In the genomic region with DNA sequence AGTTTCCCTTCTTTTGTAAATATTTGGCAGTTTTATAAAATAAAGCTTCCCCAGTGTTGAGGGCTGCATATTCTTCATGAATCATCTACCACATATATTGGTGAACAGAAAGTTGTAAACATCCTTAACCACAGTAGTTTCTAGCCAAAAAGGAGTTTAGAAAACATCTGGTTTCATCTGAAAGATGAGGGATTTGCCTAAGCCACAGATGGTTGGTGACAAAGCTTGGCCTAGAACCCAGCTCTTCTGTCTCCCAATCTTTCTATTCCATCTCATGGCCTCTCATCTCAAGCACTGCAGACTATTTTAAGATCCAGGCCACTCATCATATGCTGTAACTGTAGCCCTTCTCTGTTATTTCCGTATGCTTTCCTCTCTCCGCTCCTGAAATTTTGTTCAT, we compare ENCODE assay signal across 26 cellular contexts.
DNase-seq lines count a peak whose midpoint lies in the region; ATAC-seq and TF ChIP-seq lines count a peak whose summit lies in the region.
"Had no signal": no experiment of that assay in that cellular context is flagged by ENCODE, and none has a peak within 500 bp of the region (broad histone marks: within the 10 kb centered on the region; RNA-seq: fewer than 3 reads in every experiment).

No MANE protein-coding gene starts in this region.

- no peaks in the 10 kb centered on the region for H3K9me3 ChIP-seq in heart right ventricle
- H3K9me3 ChIP-seq: ovary, Peyer's patch, right atrium auricular region had no signal

- H3K27me3 ChIP-seq in heart right ventricle: no peaks in the 10 kb centered on the region
- H3K27me3 ChIP-seq: brain microvascular endothelial cell, ovary, Peyer's patch, right atrium auricular region had no signal

- no peaks in the 10 kb centered on the region for H3K4me1 ChIP-seq in heart right ventricle
- H3K4me1 ChIP-seq: Peyer's patch, right atrium auricular region had no signal

- no peak for ATAC-seq in heart right ventricle
- no peak for ATAC-seq in HG03039 (IDR thresholded peaks at IDR 0.05; ENCODE audit: unreplicated experiment)
- ATAC-seq: activated CD8-positive, alpha-beta T cell treated with anti-CD3 and anti-CD28 coated beads for 36 hours; HCT116 had no signal

- intact Hi-C loops in heart right ventricle (cut with DNase I): no loop called here

- DNase-seq in AG20443 (ENCODE audit: low spot score): peak; percentile 74
- peak; percentile 19 for DNase-seq in HCEC 1CT
- DNase-seq in RPMI8226: peak; percentile 31
- DNase-seq in fibroblast of villous mesenchyme (ENCODE audit: low read depth): peak; percentile 21
- DNase-seq in heart right ventricle: no peak
- DNase-seq in NCI-H69 (lab: John Stamatoyannopoulos, UW): no peak
- no peak for DNase-seq in GM19238 (ENCODE audit: insufficient read length, low spot score)
- DNase-seq: ACHN; activated CD4-positive, CD25-positive, alpha-beta regulatory T cell treated with anti-CD3 and anti-CD28 coated beads, Interleukin-2, amount 50 U/mL, for 72 hours; activated CD8-positive, alpha-beta T cell treated with anti-CD3 and anti-CD28 coated beads for 36 hours; activated naive CD8-positive, alpha-beta T cell treated with anti-CD3 and anti-CD28 coated beads for 36 hours; brain microvascular endothelial cell; CD4-positive, alpha-beta T cell; effector memory CD4-positive, alpha-beta T cell; erythroblast; KG1; NCI-H2171; ovary; Peyer's patch; stimulated activated CD4-positive, alpha-beta T cell treated with anti-CD3 and anti-CD28 coated beads, Interleukin-12 subunit alpha, Interleukin-12 subunit beta, amount 100 ng/mL, for 4 hours; stimulated activated CD4-positive, alpha-beta T cell treated with anti-CD3 and anti-CD28 coated beads, Interleukin-4, amount 100 ng/mL, for 4 hours; stimulated activated naive CD4-positive, alpha-beta T cell; T-helper 1 cell had no signal

- WGBS in heart right ventricle, 2 donors: 51 to 65% methylated on average over 2 of the region's 2 CpGs

- H3K4me3 ChIP-seq in fibroblast of villous mesenchyme (ENCODE audit: low read depth, low read length) (no peak overlapping the region), heart right ventricle (no peak overlapping the region)
- H3K4me3 ChIP-seq: ovary, Peyer's patch, right atrium auricular region had no signal

- TF ChIP-seq CTCF in fibroblast of villous mesenchyme (IDR thresholded peaks at IDR 0.05; ENCODE audit: insufficient read depth, low read depth, low read length): no peak
- TF ChIP-seq CTCF in heart right ventricle (IDR thresholded peaks at IDR 0.05): no peak

- H3K27ac ChIP-seq in heart right ventricle: no peak overlapping the region
- H3K27ac ChIP-seq: brain microvascular endothelial cell, ovary, Peyer's patch, right atrium auricular region had no signal

- H3K36me3 ChIP-seq in heart right ventricle: no peaks in the 10 kb centered on the region
- H3K36me3 ChIP-seq: brain microvascular endothelial cell, ovary, Peyer's patch, right atrium auricular region had no signal

Comparison
In these comparisons a context has a peak if more than half of its experiments do, and no peak if none do; other contexts are left out.
1. DNase-seq: peak in AG20443 (single experiment), HCEC 1CT (single experiment), RPMI8226 (single experiment) and fibroblast of villous mesenchyme (single experiment); none in heart right ventricle (0 of 2), NCI-H69 (single experiment) and GM19238 (single experiment).